ENCODE assay signal across 8 cellular contexts in genomic region chr21:30194701-30195299, GRCh38.
DNase-seq lines count a peak whose midpoint lies in the region; ATAC-seq and TF ChIP-seq lines count a peak whose summit lies in the region.

No MANE protein-coding gene starts in this region.

- ATAC-seq in HG03521 (IDR thresholded peaks at IDR 0.05; ENCODE audit: unreplicated experiment) (no peak), HG02763 (IDR thresholded peaks at IDR 0.05; ENCODE audit: unreplicated experiment) (no peak)

- DNase-seq in NCI-H748 (lab: John Stamatoyannopoulos, UW; ENCODE audit: unreplicated experiment) (peak; percentile 28), NCI-H748 treated with DMSO at 0.1 percent for 48 hours (lab: John Stamatoyannopoulos, UW) (no peak), NB4 (ENCODE audit: low read depth) (peak; percentile 59), SW 1271 (lab: John Stamatoyannopoulos, UW) (peak; percentile 0 to 45), inferior parietal cortex (ENCODE audit: extremely low spot score) (peak; percentile 34)
- no peak for DNase-seq in activated naive CD4-positive, alpha-beta T cell (lab: John Stamatoyannopoulos, UW)

- no peak for TF ChIP-seq POLR2A in NB4 (IDR thresholded peaks at IDR 0.05; ENCODE audit: extremely low read depth, insufficient read length)

- peak; percentile 49 for TF ChIP-seq CTCF in NB4 (IDR thresholded peaks at IDR 0.05; ENCODE audit: low read depth, low read length)

- H3K4me3 ChIP-seq in NB4 (ENCODE audit: low read depth, low read length), result no peak overlapping the region

Comparison
In these comparisons a context has a peak if more than half of its experiments do, and no peak if none do; other contexts are left out.
1. DNase-seq: peak in NCI-H748 (single experiment), NB4 (single experiment), SW 1271 (2 of 2) and inferior parietal cortex (single experiment); none in NCI-H748 treated with DMSO at 0.1 percent for 48 hours (single experiment) and activated naive CD4-positive, alpha-beta T cell (0 of 4).